Comparison of ENCODE assay signal across 8 cellular contexts in genomic region chr1:113871597-113872113, GRCh38. TPM values are rescaled to one million over a fixed set of nuclear protein-coding genes. Genes with fewer than 3 reads are reported as not detected.
DNase-seq lines count a peak whose midpoint lies in the region; ATAC-seq and TF ChIP-seq lines count a peak whose summit lies in the region.

TSS of gene PTPN22 (minus strand) at chr1:113871712.

- no peaks in the 10 kb centered on the region for H3K27me3 ChIP-seq in right lobe of liver

- peak within 1 kb of the TSS in 2 of 3 donors; percentile 27 to 33 for H3K27ac ChIP-seq in right lobe of liver

- no peaks in the 10 kb centered on the region for H3K9me3 ChIP-seq in right lobe of liver

- peak; percentile 95 for ATAC-seq in HG03280 (IDR thresholded peaks at IDR 0.05; ENCODE audit: unreplicated experiment)
- ATAC-seq in right lobe of liver = peak; percentile 72 to 86 (median 80)

- peak; percentile 37 for TF ChIP-seq POLR2A in right lobe of liver (IDR thresholded peaks at IDR 0.05)

- no peaks in the 10 kb centered on the region for H3K36me3 ChIP-seq in right lobe of liver

- intact Hi-C loops in right lobe of liver (cut with DNase I) = no loop called here

- DNase-seq in activated gamma-delta T cell treated with Interleukin-2 at 50 U/mL for 16 hours (peak; percentile 78), activated gamma-delta T cell (lab: John Stamatoyannopoulos, UW) (no peak), T-helper 2 cell (peak; percentile 32 to 98 (median 76)), amniotic epithelial cell (ENCODE audit: low read depth) (peak; percentile 79), right lobe of liver (peak in 2 of 3 donors; percentile 35 to 60), NCI-H146 treated with DMSO at 0.1 percent for 48 hours (lab: John Stamatoyannopoulos, UW; ENCODE audit: unreplicated experiment) (no peak)
- DNase-seq in stimulated activated CD8-positive, alpha-beta memory T cell treated with anti-CD3 and anti-CD28 coated beads, Interleukin-7, amount 100 ng/mL, for 24 hours (ENCODE audit: low read depth) = peak; percentile 51

- WGBS in right lobe of liver (ENCODE audit: insufficient coverage, low coverage, low lambda C conversion rate, missing lambda C conversion rate) = 51% methylated on average over 3 of the region's 4 CpGs

- H3K4me1 ChIP-seq in right lobe of liver = no peaks in the 10 kb centered on the region

- H3K4me3 ChIP-seq in right lobe of liver = peak within 1 kb of the TSS in 1 of 3 donors; percentile 13

- no peak for TF ChIP-seq CTCF in right lobe of liver (IDR thresholded peaks at IDR 0.05)

RNA-seq across cellular contexts. Expression of gene PTPN22, which starts in this region (rescaled TPM):
- 1 to 10 TPM in 4 of 6 experiments, under 1 TPM in 2; 0.48 to 1.6 (median 1.2) TPM for total RNA-seq in right lobe of liver

Comparison
In these comparisons a context has a peak if more than half of its experiments do, and no peak if none do; other contexts are left out.
1. DNase-seq: peak in activated gamma-delta T cell treated with Interleukin-2 at 50 U/mL for 16 hours (single experiment), T-helper 2 cell (5 of 5), amniotic epithelial cell (single experiment), right lobe of liver (2 of 3) and stimulated activated CD8-positive, alpha-beta memory T cell treated with anti-CD3 and anti-CD28 coated beads, Interleukin-7, amount 100 ng/mL, for 24 hours (single experiment); none in activated gamma-delta T cell (single experiment) and NCI-H146 treated with DMSO at 0.1 percent for 48 hours (single experiment).